Comparison of ENCODE assay signal across 8 cellular contexts in the genomic region with DNA sequence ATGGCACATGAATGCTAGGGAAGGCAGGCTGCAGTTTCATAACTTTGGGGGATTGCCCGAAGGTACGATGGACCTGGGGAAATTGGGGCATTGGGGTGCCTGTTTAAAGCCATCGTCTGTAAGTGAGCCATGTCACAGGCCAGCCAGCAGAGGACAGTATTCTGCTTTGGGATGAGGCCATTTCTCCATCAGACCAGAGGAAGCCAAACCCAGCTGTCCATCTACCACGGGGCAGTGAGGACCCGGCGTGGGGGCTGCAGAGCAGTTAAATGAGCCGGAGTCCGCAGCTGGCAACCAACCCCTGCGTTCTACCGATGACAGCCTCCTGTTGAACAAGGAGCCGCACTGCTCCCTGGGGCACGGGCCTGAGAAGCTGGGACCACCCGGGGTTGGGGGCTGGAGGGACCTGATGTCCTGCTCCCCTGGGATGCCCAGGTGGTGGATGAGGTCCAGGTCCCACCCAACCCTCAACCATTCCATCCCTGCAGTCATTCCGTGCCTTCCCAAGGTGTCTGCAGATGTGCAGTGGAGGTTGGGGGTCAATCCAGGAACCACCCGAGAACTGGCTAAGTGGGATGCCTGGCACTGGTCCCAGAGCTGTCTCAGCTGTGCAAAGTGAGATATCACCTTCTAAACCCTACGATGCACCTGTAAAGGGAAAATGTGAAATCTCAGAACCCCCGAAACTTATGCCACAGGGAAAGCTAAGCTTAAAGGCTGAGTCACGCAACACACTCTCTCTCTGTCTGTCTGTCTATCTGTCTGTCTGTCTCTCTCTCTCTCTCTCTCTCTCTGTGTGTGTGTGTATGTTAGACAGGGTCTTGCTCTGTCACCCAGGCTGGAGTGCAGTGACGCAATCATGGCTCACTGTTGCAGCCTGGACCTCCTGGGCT. TPM values are rescaled to one million over a fixed set of nuclear protein-coding genes. Genes with fewer than 3 reads are reported as not detected.
DNase-seq lines count a peak whose midpoint lies in the region; ATAC-seq and TF ChIP-seq lines count a peak whose summit lies in the region.

No MANE protein-coding gene starts in this region.

- H3K27ac ChIP-seq in Karpas-422 (ENCODE audit: low read length) (no peak overlapping the region), Peyer's patch (no peak overlapping the region), ovary (no peak overlapping the region)

- no peak overlapping the region for H3K4me3 ChIP-seq in Karpas-422 (ENCODE audit: low read length)
- no peak overlapping the region for H3K4me3 ChIP-seq in Peyer's patch
- no peak overlapping the region for H3K4me3 ChIP-seq in ovary

- H2AFZ ChIP-seq in Karpas-422 (ENCODE audit: low read length), result no peak overlapping the region

- no peak for TF ChIP-seq POLR2A in Peyer's patch (IDR thresholded peaks at IDR 0.05)
- no peak for TF ChIP-seq POLR2A in ovary (IDR thresholded peaks at IDR 0.05)

- no peaks in the 10 kb centered on the region for H3K9me2 ChIP-seq in Karpas-422 (replicated peaks; ENCODE audit: insufficient read depth, low read length)

- no peak for TF ChIP-seq EP300 in ovary (IDR thresholded peaks at IDR 0.05)

- peaks cover 16% of the 10 kb centered on the region for H3K4me1 Mint-ChIP-seq in activated naive CD4-positive, alpha-beta T cell treated with anti-CD3 and anti-CD28 coated beads, Interleukin-2, amount 50 U/mL, for 24 hours

- H3K27ac Mint-ChIP-seq in activated naive CD4-positive, alpha-beta T cell treated with anti-CD3 and anti-CD28 coated beads, Interleukin-2, amount 50 U/mL, for 24 hours, result peak overlapping the region; percentile 14

- H3K27me3 ChIP-seq in Karpas-422 (ENCODE audit: low read length) (no peaks in the 10 kb centered on the region), Peyer's patch (no peaks in the 10 kb centered on the region), ovary (no peaks in the 10 kb centered on the region)

- peaks cover 3% of the 10 kb centered on the region for H3K27me3 Mint-ChIP-seq in activated naive CD4-positive, alpha-beta T cell treated with anti-CD3 and anti-CD28 coated beads, Interleukin-2, amount 50 U/mL, for 24 hours

- intact Hi-C loops in ovary (cut with DNase I), result loop anchor here in 2 of 4 donors (1.0 to 2.0 kb wide), 2 partner anchors 154 kb away; no protein-coding TSS in a partner anchor

- H4K20me1 ChIP-seq in Karpas-422 (ENCODE audit: insufficient read depth, low read depth, low read length), result no peaks in the 10 kb centered on the region

- H3K4me1 ChIP-seq in Karpas-422 (ENCODE audit: low read length), result no peaks in the 10 kb centered on the region
- peaks cover 0 to 8% (median 0%) of the 10 kb centered on the region in 4 donors for H3K4me1 ChIP-seq in Peyer's patch
- H3K4me1 ChIP-seq in ovary (ENCODE audit: insufficient read depth), result peaks cover 6% of the 10 kb centered on the region

- no peak overlapping the region for H3K4me2 ChIP-seq in Karpas-422 (ENCODE audit: low read depth, low read length, poor library complexity, severe bottlenecking)

- no peaks in the 10 kb centered on the region for H3K36me3 ChIP-seq in Karpas-422 (ENCODE audit: insufficient read depth, low read length)
- no peaks in the 10 kb centered on the region for H3K36me3 ChIP-seq in Peyer's patch
- no peaks in the 10 kb centered on the region for H3K36me3 ChIP-seq in ovary

- ATAC-seq in HG02798 (IDR thresholded peaks at IDR 0.05; ENCODE audit: poor library complexity, unreplicated experiment), result no peak

- 34 to 37% (median 36%) methylated on average over 19 of the region's 19 CpGs for WGBS in ovary, 3 donors

- no peak overlapping the region for H3K4me3 Mint-ChIP-seq in activated naive CD4-positive, alpha-beta T cell treated with anti-CD3 and anti-CD28 coated beads, Interleukin-2, amount 50 U/mL, for 24 hours

- H3K36me3 Mint-ChIP-seq in activated naive CD4-positive, alpha-beta T cell treated with anti-CD3 and anti-CD28 coated beads, Interleukin-2, amount 50 U/mL, for 24 hours, result no peaks in the 10 kb centered on the region

- peak; percentile 59 to 97 (median 90) for TF ChIP-seq CTCF in Peyer's patch (IDR thresholded peaks at IDR 0.05)
- TF ChIP-seq CTCF in ovary (IDR thresholded peaks at IDR 0.05), result peak; percentile 70 to 88 (median 77)

- H3K9ac ChIP-seq in Karpas-422 (ENCODE audit: low read length), result no peak overlapping the region

- no peaks in the 10 kb centered on the region for H3K9me3 ChIP-seq in Karpas-422 (ENCODE audit: low read length)
- H3K9me3 ChIP-seq in Peyer's patch, result no peaks in the 10 kb centered on the region
- no peaks in the 10 kb centered on the region for H3K9me3 ChIP-seq in ovary

- no peaks in the 10 kb centered on the region for H3K79me2 ChIP-seq in Karpas-422 (ENCODE audit: low read length)

- H3K9me3 Mint-ChIP-seq in activated naive CD4-positive, alpha-beta T cell treated with anti-CD3 and anti-CD28 coated beads, Interleukin-2, amount 50 U/mL, for 24 hours, result no peaks in the 10 kb centered on the region

- DNase-seq in EH (ENCODE audit: low read depth), result peak; percentile 72
- DNase-seq in Karpas-422, result peak; percentile 80
- DNase-seq in Peyer's patch, result peak; percentile 42 to 84 (median 59)
- peak; percentile 71 for DNase-seq in globus pallidus (ENCODE audit: low spot score)
- DNase-seq in ovary, result peak in 4 of 5 donors; percentile 50 to 66 (median 55)
- no peak for DNase-seq in OCI-M2 (lab: John Stamatoyannopoulos, UW; ENCODE audit: unreplicated experiment)

RNA-seq across cellular contexts. Expression of gene RHBDD2, which starts 12.1 kb away (rescaled TPM):
- total RNA-seq in Karpas-422 (2014; rRNA removed; shearing (Covaris generic); ENCODE audit: low replicate concordance), result 35.2 and 35.5 TPM in 2 replicates
- 10 to 100 TPM; 35.5 to 76.9 (median 57.6) TPM for total RNA-seq in Peyer's patch
- 10 to 100 TPM; 26.6 to 83.2 (median 68.5) TPM for total RNA-seq in ovary
- polyA plus RNA-seq in ovary, result 10 to 100 TPM; 78.9 to 99.3 TPM

RNA-seq across cellular contexts. Expression of gene POR, which starts 48.2 kb away (rescaled TPM):
- total RNA-seq in Karpas-422 (2014; rRNA removed; shearing (Covaris generic); ENCODE audit: low replicate concordance), result 19.8 and 38.9 TPM in 2 replicates
- total RNA-seq in Peyer's patch (100 to 1,000 TPM in 3 of 4 donors, 10 to 100 TPM in 1; 67.7 to 625 (median 451) TPM), ovary (100 to 1,000 TPM in 6 of 7 donors, 10 to 100 TPM in 1; 91.2 to 191 (median 148) TPM)
- 100 to 1,000 TPM in 1 of 2 donors, 10 to 100 TPM in 1; 71.8 to 144 TPM for polyA plus RNA-seq in ovary

RNA-seq across cellular contexts. Expression of gene CCL24, which starts 53.1 kb away (rescaled TPM):
- not detected in 2 replicates for total RNA-seq in Karpas-422 (2014; rRNA removed; shearing (Covaris generic); ENCODE audit: low replicate concordance)
- total RNA-seq in Peyer's patch (10 to 100 TPM; 13.1 to 48.7 (median 26.3) TPM), ovary (under 1 TPM in 1 of 7 donors, not detected in 6; 0.45 TPM)
- 1 to 10 TPM in 1 of 2 donors, under 1 TPM in 1; 0.48 to 1.1 TPM for polyA plus RNA-seq in ovary

Comparison
In these comparisons a context has a peak if more than half of its experiments do, and no peak if none do; other contexts are left out.
1. RNA of gene CCL24, which starts 53.1 kb away (total RNA-seq): 13.1 to 48.7 TPM in Peyer's patch; 0.45 TPM in ovary and not detected in Karpas-422; every median in the first group is over 4 times any median in the second.